ENCODE assay signal across 21 cellular contexts in the genomic region with DNA sequence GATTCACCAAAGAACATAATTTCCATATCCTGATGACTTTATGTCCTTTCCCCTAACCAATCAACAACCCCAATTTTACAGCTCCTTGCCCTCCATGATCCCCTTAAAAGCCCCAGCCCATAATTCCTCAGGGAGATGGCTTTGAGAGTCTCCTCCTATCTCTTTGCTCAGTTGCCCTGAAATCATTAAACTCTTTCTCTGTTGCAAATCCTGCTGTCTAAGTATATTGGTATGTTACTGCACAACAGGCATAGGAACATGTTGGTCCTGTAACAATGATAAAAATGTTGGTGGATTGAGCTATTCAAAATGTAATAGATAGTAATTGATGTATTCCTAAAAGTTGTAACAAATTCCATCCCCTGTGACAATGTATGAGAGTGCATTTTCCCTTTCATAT.
"Had no signal": no experiment of that assay in that cellular context is flagged by ENCODE, and none has a peak within 500 bp of the region (broad histone marks: within the 10 kb centered on the region; RNA-seq: fewer than 3 reads in every experiment).

No MANE protein-coding gene starts in this region.

- DNase-seq: IMR-90, Kasumi-1, MM.1S, NCI-H1092 treated with DMSO at 0.1 percent for 48 hours, NCI-H1436, NCI-H187, NCI-H2029, NCI-H2081 treated with DMSO at 0.1 percent for 48 hours, NCI-H2171, NCI-H446, NCI-H510A, NCI-H524 treated with DMSO at 0.1 percent for 48 hours, NCI-H69, NCI-H774, PC-3, SHP77, SK-N-SH had no signal

- ATAC-seq: HepG2, Panc1, PC-3 had no signal

- H3K4me2 ChIP-seq: KMS-11, SK-N-SH had no signal

- H3K9me3 ChIP-seq: SK-N-SH had no signal

- H3K27ac ChIP-seq: KMS-11, RWPE1 had no signal

- H3K9me2 ChIP-seq: SK-N-SH had no signal
